Comparison of ENCODE assay signal across 8 cellular contexts in the genomic region with DNA sequence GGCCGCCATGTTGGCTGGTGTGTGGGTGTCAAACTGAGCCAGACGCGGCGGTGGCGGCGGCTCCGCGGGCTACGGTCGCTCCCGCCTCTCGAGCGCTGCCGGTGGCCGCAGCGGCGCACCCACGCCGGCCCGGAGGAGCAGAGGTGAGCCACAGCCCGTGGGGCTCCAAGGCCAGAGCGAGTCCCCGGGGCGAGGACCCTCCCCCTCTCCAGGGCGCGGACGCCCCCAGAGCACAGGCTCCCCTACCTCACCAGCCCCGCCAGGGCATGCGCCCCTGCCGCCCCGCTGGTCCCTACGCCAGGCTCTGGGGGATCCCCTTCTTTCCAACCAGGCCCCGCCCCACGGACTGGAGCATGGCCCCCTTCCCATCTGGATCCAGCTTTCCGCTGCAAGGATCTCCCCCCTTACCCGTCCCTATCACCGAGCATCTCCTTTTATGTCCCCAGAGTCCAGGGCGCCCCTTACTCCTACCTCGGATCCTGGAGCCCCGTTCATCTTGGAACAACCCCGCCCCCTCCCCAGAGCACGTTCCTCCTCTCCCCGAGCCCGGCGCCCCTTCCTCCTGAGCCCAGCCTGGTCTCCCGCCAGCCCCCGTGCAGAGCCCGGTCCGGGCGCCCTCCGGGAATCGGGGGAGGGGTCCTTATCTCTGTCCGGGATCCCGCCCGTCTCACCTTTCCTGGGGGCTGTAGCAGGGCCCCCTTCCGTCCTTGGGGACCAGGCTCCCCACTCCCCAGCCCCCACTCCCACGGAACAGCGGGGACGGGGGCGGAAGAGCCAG. TPM values are rescaled to one million over a fixed set of nuclear protein-coding genes. Genes with fewer than 3 reads are reported as not detected.
DNase-seq lines count a peak whose midpoint lies in the region; ATAC-seq and TF ChIP-seq lines count a peak whose summit lies in the region.

No MANE protein-coding gene starts in this region.

- TF ChIP-seq POLR2A in sigmoid colon (IDR thresholded peaks at IDR 0.05) = peak in 1 of 2 donors; percentile 51

- TF ChIP-seq CTCF in left ventricle myocardium inferior (IDR thresholded peaks at IDR 0.05; ENCODE audit: borderline replicate concordance) = peak; percentile 53
- peak in 1 of 4 experiments; percentile 15 for TF ChIP-seq CTCF in sigmoid colon (IDR thresholded peaks at IDR 0.05)

- intact Hi-C loops in left ventricle myocardium inferior (cut with micrococcal nuclease) = no loop called here
- intact Hi-C loops in sigmoid colon (cut with DNase I) = no loop called here

- peaks cover 5% of the 10 kb centered on the region for H3K36me3 ChIP-seq in MG63
- no peaks in the 10 kb centered on the region for H3K36me3 ChIP-seq in left ventricle myocardium inferior
- H3K36me3 ChIP-seq in sigmoid colon = no peaks in the 10 kb centered on the region

- WGBS in sigmoid colon, 2 donors = 1% methylated on average over 60 of the region's 60 CpGs

- no peak for TF ChIP-seq EP300 in sigmoid colon (IDR thresholded peaks at IDR 0.05)

- H3K4me1 ChIP-seq in left ventricle myocardium inferior = peaks cover 51% of the 10 kb centered on the region
- peaks cover 0 to 36% (median 26%) of the 10 kb centered on the region in 4 donors for H3K4me1 ChIP-seq in sigmoid colon

- H3K27ac ChIP-seq in left ventricle myocardium inferior (replicated peaks) (peak overlapping the region; percentile 97), sigmoid colon (peak overlapping the region; percentile 86 to 94 (median 92))

- ATAC-seq in GM21786 (IDR thresholded peaks at IDR 0.05; ENCODE audit: unreplicated experiment) = peak; percentile 37

- no peaks in the 10 kb centered on the region for H3K9me3 ChIP-seq in MG63
- H3K9me3 ChIP-seq in left ventricle myocardium inferior (replicated peaks) = no peaks in the 10 kb centered on the region
- no peaks in the 10 kb centered on the region for H3K9me3 ChIP-seq in sigmoid colon

- H3K27me3 ChIP-seq in MG63 (no peaks in the 10 kb centered on the region), left ventricle myocardium inferior (ENCODE audit: low read depth) (no peaks in the 10 kb centered on the region), sigmoid colon (no peaks in the 10 kb centered on the region)

- peak overlapping the region; percentile 76 for H3K4me3 ChIP-seq in MG63
- peak overlapping the region; percentile 100 for H3K4me3 ChIP-seq in left ventricle myocardium inferior
- H3K4me3 ChIP-seq in sigmoid colon = peak overlapping the region; percentile 77 to 97 (median 96)

- DNase-seq in ELR (ENCODE audit: low read depth) (peak; percentile 65), MG63 (peak; percentile 23), left ventricle myocardium inferior (peak; percentile 37), sigmoid colon (peak; percentile 80), SW480 (ENCODE audit: low spot score) (no peak), NCI-H2107 treated with DMSO at 0.1 percent for 48 hours (lab: John Stamatoyannopoulos, UW; ENCODE audit: unreplicated experiment) (no peak)
- DNase-seq in activated naive CD4-positive, alpha-beta T cell treated with anti-CD3 and anti-CD28 coated beads, Interleukin-2, amount 50 U/mL, for 16 hours = peak; percentile 45

RNA-seq across cellular contexts. Expression of a gene that starts 0.4 kb away (rescaled TPM):
- 16.4 and 31.6 TPM in 2 replicates for total RNA-seq in MG63 (2014; rRNA removed; shearing (Covaris generic); ENCODE audit: low replicate concordance)
- total RNA-seq in left ventricle myocardium inferior (71.7 TPM), sigmoid colon (10 to 100 TPM; 31.7 to 55.4 (median 47.6) TPM)
- polyA plus RNA-seq in sigmoid colon = 10 to 100 TPM; 12.0 to 22.1 (median 15.3) TPM

Comparison
In these comparisons a context has a peak if more than half of its experiments do, and no peak if none do; other contexts are left out.
1. DNase-seq: peak in ELR (single experiment), MG63 (single experiment), activated naive CD4-positive, alpha-beta T cell treated with anti-CD3 and anti-CD28 coated beads, Interleukin-2, amount 50 U/mL, for 16 hours (single experiment), left ventricle myocardium inferior (single experiment) and sigmoid colon (single experiment); none in SW480 (single experiment) and NCI-H2107 treated with DMSO at 0.1 percent for 48 hours (single experiment).
2. Peak in every context shown above with its lines, with median percentiles within 50 percentile points of each other: H3K4me3 ChIP-seq.